ENCODE assay signal across 37 cellular contexts in the genomic region with DNA sequence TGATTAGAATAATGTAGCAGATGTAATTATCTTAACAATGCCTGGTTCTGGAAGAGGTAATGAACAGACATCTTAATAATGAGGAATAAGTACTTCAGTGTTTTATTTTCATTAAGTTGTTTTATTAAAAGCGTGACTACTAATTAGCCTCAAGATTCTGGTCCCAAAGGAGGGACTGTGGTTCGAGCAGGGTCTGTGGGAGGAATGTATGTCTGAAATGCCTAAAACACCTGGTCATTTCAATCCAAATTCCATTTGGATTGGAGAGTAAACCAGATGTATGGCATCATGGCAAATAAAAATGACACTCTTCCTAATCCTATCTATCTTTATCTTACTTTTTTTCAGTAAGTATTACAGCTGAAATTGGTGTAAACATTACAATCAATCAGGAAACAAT.
"Had no signal": no experiment of that assay in that cellular context is flagged by ENCODE, and none has a peak within 500 bp of the region (broad histone marks: within the 10 kb centered on the region; RNA-seq: fewer than 3 reads in every experiment).

No MANE protein-coding gene starts in this region.

- H3K4me1 Mint-ChIP-seq: activated CD4-positive, alpha-beta memory T cell treated with anti-CD3 and anti-CD28 coated beads, Interleukin-2, amount 10 ng/mL, durations not matched to agents 7 days and 5 days; activated CD4-positive, alpha-beta T cell treated with anti-CD3 and anti-CD28 coated beads for 36 hours; activated CD4-positive, alpha-beta T cell treated with anti-CD3 and anti-CD28 coated beads, Interleukin-2, amount 10 ng/mL, durations not matched to agents 7 days and 5 days; activated CD8-positive, alpha-beta memory T cell treated with anti-CD3 and anti-CD28 coated beads, Interleukin-2, amount 10 ng/mL, durations not matched to agents 7 days and 5 days; activated naive CD4-positive, alpha-beta T cell treated with anti-CD3 and anti-CD28 coated beads, Interleukin-2, amount 10 ng/mL, durations not matched to agents 7 days and 5 days; activated naive CD4-positive, alpha-beta T cell treated with anti-CD3 and anti-CD28 coated beads, Interleukin-2, amount 50 U/mL, for 24 hours; WTC11 had no signal

- FAIRE-seq: astrocyte, TTC549 had no signal

- H3K27me3 Mint-ChIP-seq: activated CD4-positive, alpha-beta memory T cell treated with anti-CD3 and anti-CD28 coated beads, Interleukin-2, amount 10 ng/mL, durations not matched to agents 7 days and 5 days; activated CD4-positive, alpha-beta T cell treated with anti-CD3 and anti-CD28 coated beads for 36 hours; activated CD4-positive, alpha-beta T cell treated with anti-CD3 and anti-CD28 coated beads, Interleukin-2, amount 10 ng/mL, durations not matched to agents 7 days and 5 days; activated CD8-positive, alpha-beta memory T cell treated with anti-CD3 and anti-CD28 coated beads, Interleukin-2, amount 10 ng/mL, durations not matched to agents 7 days and 5 days; activated naive CD4-positive, alpha-beta T cell treated with anti-CD3 and anti-CD28 coated beads, Interleukin-2, amount 10 ng/mL, durations not matched to agents 7 days and 5 days; activated T-cell treated with anti-CD3 and anti-CD28 coated beads, Interleukin-2, amount 50 U/mL, for 24 hours had no signal

- H3K27me3 ChIP-seq: adrenal gland, body of pancreas, brain microvascular endothelial cell, breast epithelium had no signal

- H3K4me3 Mint-ChIP-seq: activated CD4-positive, alpha-beta memory T cell treated with anti-CD3 and anti-CD28 coated beads, Interleukin-2, amount 10 ng/mL, durations not matched to agents 7 days and 5 days; activated CD4-positive, alpha-beta T cell treated with anti-CD3 and anti-CD28 coated beads for 36 hours; activated CD4-positive, alpha-beta T cell treated with anti-CD3 and anti-CD28 coated beads, Interleukin-2, amount 10 ng/mL, durations not matched to agents 7 days and 5 days; activated CD8-positive, alpha-beta memory T cell treated with anti-CD3 and anti-CD28 coated beads, Interleukin-2, amount 10 ng/mL, durations not matched to agents 7 days and 5 days; activated CD8-positive, alpha-beta T cell treated with anti-CD3 and anti-CD28 coated beads, Interleukin-2, amount 10 ng/mL, durations not matched to agents 7 days and 5 days; activated naive CD4-positive, alpha-beta T cell treated with anti-CD3 and anti-CD28 coated beads, Interleukin-2, amount 10 ng/mL, durations not matched to agents 7 days and 5 days; activated naive CD4-positive, alpha-beta T cell treated with anti-CD3 and anti-CD28 coated beads, Interleukin-2, amount 50 U/mL, for 24 hours; activated naive CD8-positive, alpha-beta T cell; activated T-cell treated with anti-CD3 and anti-CD28 coated beads, Interleukin-2, amount 50 U/mL, for 24 hours; T-helper 1 cell treated with Interleukin-12 subunit alpha and Interleukin-12 subunit beta and Interleukin-4 antibody, amounts not matched to agents 30 μg/mL and 1 μg/mL, for 36 hours; T-helper 2 cell treated with Interferon-gamma antibody and Interleukin-4, amounts not matched to agents 5 μg/mL and 100 μg/mL, for 36 hours; WTC11 had no signal

- ATAC-seq: activated CD4-positive, alpha-beta T cell treated with anti-CD3 and anti-CD28 coated beads for 36 hours; activated CD4-positive, CD25-positive, alpha-beta regulatory T cell treated with anti-CD3 and anti-CD28 coated beads, Interleukin-2, amount 50 U/mL, for 24 hours; activated CD8-positive, alpha-beta memory T cell treated with anti-CD3 and anti-CD28 coated beads, Interleukin-2, amount 10 ng/mL, durations not matched to agents 7 days and 5 days; activated CD8-positive, alpha-beta T cell treated with anti-CD3 and anti-CD28 coated beads, Interleukin-2, amount 10 ng/mL, durations not matched to agents 7 days and 5 days; body of pancreas; WTC11 had no signal

- H3K27ac Mint-ChIP-seq: activated CD4-positive, alpha-beta memory T cell treated with anti-CD3 and anti-CD28 coated beads, Interleukin-2, amount 10 ng/mL, durations not matched to agents 7 days and 5 days; activated CD4-positive, alpha-beta T cell treated with anti-CD3 and anti-CD28 coated beads for 36 hours; activated CD4-positive, alpha-beta T cell treated with anti-CD3 and anti-CD28 coated beads, Interleukin-2, amount 10 ng/mL, durations not matched to agents 7 days and 5 days; activated CD8-positive, alpha-beta memory T cell treated with anti-CD3 and anti-CD28 coated beads, Interleukin-2, amount 10 ng/mL, durations not matched to agents 7 days and 5 days; activated CD8-positive, alpha-beta T cell treated with anti-CD3 and anti-CD28 coated beads, Interleukin-2, amount 10 ng/mL, durations not matched to agents 7 days and 5 days; activated naive CD4-positive, alpha-beta T cell treated with anti-CD3 and anti-CD28 coated beads, Interleukin-2, amount 10 ng/mL, durations not matched to agents 7 days and 5 days; activated naive CD4-positive, alpha-beta T cell treated with anti-CD3 and anti-CD28 coated beads, Interleukin-2, amount 50 U/mL, for 24 hours; activated naive CD8-positive, alpha-beta T cell; activated T-cell treated with anti-CD3 and anti-CD28 coated beads, Interleukin-2, amount 50 U/mL, for 24 hours; activated T-helper 2 cell treated with anti-CD3 and anti-CD28 coated beads, Interferon-gamma antibody, Interleukin-2, Interleukin-4, amounts not matched to agents 10 μg/mL and 5 μg/mL and 100 μg/mL, durations not matched to agents 14 hours and 24 hours and 36 hours; T-helper 1 cell treated with Interleukin-12 subunit alpha and Interleukin-12 subunit beta and Interleukin-4 antibody, amounts not matched to agents 30 μg/mL and 1 μg/mL, for 36 hours; T-helper 2 cell treated with Interferon-gamma antibody and Interleukin-4, amounts not matched to agents 5 μg/mL and 100 μg/mL, for 36 hours; WTC11 had no signal

- H3K4me3 ChIP-seq: adrenal gland, body of pancreas, breast epithelium had no signal

- H3K9me3 ChIP-seq: adrenal gland, body of pancreas, breast epithelium had no signal

- H3K36me3 Mint-ChIP-seq: activated CD8-positive, alpha-beta memory T cell treated with anti-CD3 and anti-CD28 coated beads, Interleukin-2, amount 10 ng/mL, durations not matched to agents 7 days and 5 days; activated naive CD4-positive, alpha-beta T cell treated with anti-CD3 and anti-CD28 coated beads, Interleukin-2, amount 10 ng/mL, durations not matched to agents 7 days and 5 days; activated naive CD4-positive, alpha-beta T cell treated with anti-CD3 and anti-CD28 coated beads, Interleukin-2, amount 50 U/mL, for 24 hours; activated naive CD8-positive, alpha-beta T cell had no signal

- DNase-seq: activated CD4-positive, alpha-beta memory T cell treated with anti-CD3 and anti-CD28 coated beads, Interleukin-2, amount 10 ng/mL, durations not matched to agents 7 days and 5 days; activated CD4-positive, alpha-beta T cell treated with anti-CD3 and anti-CD28 coated beads for 1 hour; activated CD4-positive, alpha-beta T cell treated with anti-CD3 and anti-CD28 coated beads for 36 hours; activated CD4-positive, alpha-beta T cell treated with anti-CD3 and anti-CD28 coated beads for 48 hours; activated CD4-positive, alpha-beta T cell treated with anti-CD3 and anti-CD28 coated beads, Interleukin-2, amount 10 ng/mL, durations not matched to agents 7 days and 5 days; activated CD4-positive, alpha-beta T cell treated with anti-CD3 and anti-CD28 coated beads, Interleukin-2, amount 50 U/mL, for 48 hours; activated CD4-positive, CD25-positive, alpha-beta regulatory T cell; activated CD8-positive, alpha-beta memory T cell treated with anti-CD3 and anti-CD28 coated beads for 24 hours; activated CD8-positive, alpha-beta memory T cell treated with anti-CD3 and anti-CD28 coated beads, Interleukin-2, amount 10 ng/mL, durations not matched to agents 7 days and 5 days; activated CD8-positive, alpha-beta memory T cell treated with anti-CD3 and anti-CD28 coated beads, Interleukin-2, amount 50 U/mL, for 48 hours; activated CD8-positive, alpha-beta T cell treated with anti-CD3 and anti-CD28 coated beads, Interleukin-2, amount 10 ng/mL, durations not matched to agents 7 days and 5 days; activated effector memory CD4-positive, alpha-beta T cell treated with Interleukin-2 at 50 U/mL for 16 hours; activated gamma-delta T cell; activated naive CD4-positive, alpha-beta T cell treated with anti-CD3 and anti-CD28 coated beads, Interleukin-2, amount 10 ng/mL, durations not matched to agents 7 days and 5 days; activated naive CD4-positive, alpha-beta T cell treated with Interleukin-2 at 50 U/mL for 16 hours; activated T-cell treated with anti-CD3 and anti-CD28 coated beads, Interleukin-2, amount 50 U/mL, for 24 hours; activated T-cell treated with anti-CD3 and anti-CD28 coated beads, Interleukin-2, amount 50 U/mL, for 48 hours; adrenal gland; amniotic stem cell; aorta; body of pancreas; brain microvascular endothelial cell; central memory CD4-positive, alpha-beta T cell; T-helper 1 cell; T-helper 2 cell; T-helper 9 cell; WERI-Rb-1 had no signal

- H3K27ac ChIP-seq: adrenal gland, body of pancreas, brain microvascular endothelial cell, breast epithelium, WERI-Rb-1 had no signal

- H3K4me1 ChIP-seq: adrenal gland, body of pancreas, breast epithelium had no signal

- H3K9me3 Mint-ChIP-seq: activated CD4-positive, alpha-beta T cell treated with anti-CD3 and anti-CD28 coated beads, Interleukin-2, amount 10 ng/mL, durations not matched to agents 7 days and 5 days; activated naive CD4-positive, alpha-beta T cell treated with anti-CD3 and anti-CD28 coated beads, Interleukin-2, amount 50 U/mL, for 24 hours; activated T-helper 2 cell treated with anti-CD3 and anti-CD28 coated beads, Interferon-gamma antibody, Interleukin-2, Interleukin-4, amounts not matched to agents 10 μg/mL and 5 μg/mL and 100 μg/mL, durations not matched to agents 14 hours and 24 hours and 36 hours; T-helper 1 cell treated with Interleukin-12 subunit alpha and Interleukin-12 subunit beta and Interleukin-4 antibody, amounts not matched to agents 30 μg/mL and 1 μg/mL, for 36 hours had no signal

- H3K36me3 ChIP-seq: brain microvascular endothelial cell, breast epithelium had no signal
